ENCODE assay signal across 21 cellular contexts in the genomic region with DNA sequence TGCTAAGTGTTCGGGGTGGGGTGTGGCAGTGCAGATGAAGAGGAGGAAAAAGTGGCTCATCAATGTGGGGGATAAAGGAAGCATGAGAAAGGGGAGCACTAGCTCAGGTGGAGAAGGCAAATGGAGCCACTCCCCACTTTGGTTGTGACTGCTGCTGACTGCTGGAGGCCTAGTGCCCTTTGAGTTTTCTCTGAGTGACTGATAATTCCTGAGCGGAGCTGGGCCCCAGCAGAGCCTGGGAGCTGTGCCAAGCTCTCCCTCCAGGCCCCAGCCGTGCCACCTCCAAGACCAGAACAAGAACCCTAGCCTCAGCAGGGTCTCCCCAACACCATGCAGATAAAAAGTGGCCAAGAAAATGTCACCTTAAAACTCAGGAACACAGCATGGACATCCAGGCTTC. TPM values are rescaled to one million over a fixed set of nuclear protein-coding genes. Genes with fewer than 3 reads are reported as not detected.
DNase-seq lines count a peak whose midpoint lies in the region; ATAC-seq and TF ChIP-seq lines count a peak whose summit lies in the region.
"Had no signal": no experiment of that assay in that cellular context is flagged by ENCODE, and none has a peak within 500 bp of the region (broad histone marks: within the 10 kb centered on the region; RNA-seq: fewer than 3 reads in every experiment).

No MANE protein-coding gene starts in this region.

- POLR2A ChIA-PET in A673 (lab: Charles Lee; ENCODE audit: low non-redundant PET) = no interaction called here

- H3K9ac ChIP-seq in OCI-LY3 (ENCODE audit: low read length) = no peak overlapping the region

- H3K27ac Mint-ChIP-seq in CD14-positive monocyte = peak overlapping the region; percentile 72 to 93 (median 83)
- H3K27ac Mint-ChIP-seq: activated naive CD8-positive, alpha-beta T cell treated with anti-CD3 and anti-CD28 coated beads, Interleukin-2, amount 50 U/mL, for 24 hours had no signal

- peaks cover 50% of the 10 kb centered on the region for H3K4me1 ChIP-seq in OCI-LY3 (ENCODE audit: low read length)
- peaks cover 0 to 67% of the 10 kb centered on the region in 2 donors for H3K4me1 ChIP-seq in right atrium auricular region
- H3K4me1 ChIP-seq in A673 (ENCODE audit: insufficient read depth, low read length, poor library complexity, severe bottlenecking) = peaks cover 8% of the 10 kb centered on the region

- TF ChIP-seq CTCF in CD14-positive monocyte (IDR thresholded peaks at IDR 0.05) = no peak
- TF ChIP-seq CTCF in OCI-LY3 (IDR thresholded peaks at IDR 0.05; ENCODE audit: low read depth, low read length) = no peak
- no peak for TF ChIP-seq CTCF in right atrium auricular region (IDR thresholded peaks at IDR 0.05)
- TF ChIP-seq CTCF in A673 (conservative IDR thresholded peaks at IDR 0.05; ENCODE audit: low read depth, low read length) = no peak

- H3K9me3 ChIP-seq in OCI-LY3 (ENCODE audit: insufficient read depth, low read length) (no peaks in the 10 kb centered on the region), right atrium auricular region (no peaks in the 10 kb centered on the region), A673 (ENCODE audit: low read depth, low read length, poor library complexity, severe bottlenecking) (no peaks in the 10 kb centered on the region)
- H3K9me3 ChIP-seq: lower lobe of right lung, pancreas, right lobe of liver, thyroid gland had no signal

- H3K27me3 ChIP-seq in OCI-LY3 (ENCODE audit: low read depth, low read length) (no peaks in the 10 kb centered on the region), right atrium auricular region (no peaks in the 10 kb centered on the region), A673 (replicated peaks; ENCODE audit: insufficient read depth, low read depth, low read length, poor library complexity) (no peaks in the 10 kb centered on the region)
- H3K27me3 ChIP-seq: brain microvascular endothelial cell, pancreas, right lobe of liver, thyroid gland had no signal

- peak overlapping the region; percentile 24; the same call in 1 of the 2 replicates for H3K4me2 ChIP-seq in OCI-LY3 (ENCODE audit: low read length)

- peaks cover 0 to 4% (median 0%) of the 10 kb centered on the region in 3 donors for H3K27me3 Mint-ChIP-seq in CD14-positive monocyte (ENCODE audit: low read depth in 3 of 3)
- H3K27me3 Mint-ChIP-seq: stimulated activated naive B cell treated with anti-CD40 and anti-IgM and Interleukin-4, amounts not matched to agents 10 μg/mL and 1 μg/mL and 100 μg/mL, for 72 hours had no signal

- H3K9me3 Mint-ChIP-seq in CD14-positive monocyte = peaks cover 0 to 2% (median 0%) of the 10 kb centered on the region in 7 donors

- ATAC-seq in sciatic nerve = peak; percentile 41
- ATAC-seq: activated naive CD8-positive, alpha-beta T cell treated with anti-CD3 and anti-CD28 coated beads, Interleukin-2, amount 50 U/mL, for 24 hours; lower lobe of right lung; naive thymus-derived CD4-positive, alpha-beta T cell had no signal

- CTCF ChIA-PET in A673 (lab: Charles Lee) = no interaction called here

- no peak overlapping the region for H2AFZ ChIP-seq in OCI-LY3 (ENCODE audit: low read depth, low read length)

- peaks cover 68% of the 10 kb centered on the region for H3K4me1 Mint-ChIP-seq in CD14-positive monocyte

- H3K36me3 Mint-ChIP-seq in CD14-positive monocyte = peaks cover 36 to 41% of the 10 kb centered on the region in 2 donors

- no peaks in the 10 kb centered on the region for H4K20me1 ChIP-seq in OCI-LY3 (ENCODE audit: insufficient read depth, low read length)

- H3K4me3 ChIP-seq in OCI-LY3 (ENCODE audit: low read length) (no peak overlapping the region), right atrium auricular region (no peak overlapping the region), A673 (ENCODE audit: low read depth, low read length, poor library complexity, severe bottlenecking) (no peak overlapping the region)
- H3K4me3 ChIP-seq: lower lobe of right lung, pancreas, right lobe of liver, thyroid gland had no signal

- H3K4me3 Mint-ChIP-seq in CD14-positive monocyte = no peak overlapping the region
- H3K4me3 Mint-ChIP-seq: activated naive CD8-positive, alpha-beta T cell treated with anti-CD3 and anti-CD28 coated beads, Interleukin-2, amount 50 U/mL, for 24 hours; naive thymus-derived CD4-positive, alpha-beta T cell had no signal

- H3K36me3 ChIP-seq in OCI-LY3 (replicated peaks; ENCODE audit: low read depth, low read length) = no peaks in the 10 kb centered on the region
- H3K36me3 ChIP-seq in right atrium auricular region = no peaks in the 10 kb centered on the region
- H3K36me3 ChIP-seq in A673 (ENCODE audit: insufficient read depth, low read length, poor library complexity, severe bottlenecking) = no peaks in the 10 kb centered on the region
- H3K36me3 ChIP-seq: brain microvascular endothelial cell, pancreas, thyroid gland had no signal

- DNase-seq in CD14-positive monocyte (ENCODE audit: low spot score) (no peak), right atrium auricular region (ENCODE audit: low spot score) (peak; percentile 54), sciatic nerve (ENCODE audit: low spot score) (no peak), A673 (ENCODE audit: low spot score) (no peak), pons (ENCODE audit: low spot score) (no peak), dermis blood vessel endothelial cell (no peak)
- DNase-seq: activated effector memory CD4-positive, alpha-beta T cell treated with Interleukin-2 at 50 U/mL for 16 hours; activated naive CD8-positive, alpha-beta T cell treated with anti-CD3 and anti-CD28 coated beads, Interleukin-2, amount 50 U/mL, for 24 hours; brain microvascular endothelial cell; lower lobe of right lung; naive thymus-derived CD4-positive, alpha-beta T cell; NCI-H2081 treated with DMSO at 0.1 percent for 48 hours; NCI-H510A treated with DMSO at 0.1 percent for 48 hours; right lobe of liver; stimulated activated naive B cell treated with anti-CD40 and anti-IgM and Interleukin-4, amounts not matched to agents 10 μg/mL and 1 μg/mL and 100 μg/mL, for 72 hours; SW 1271; thyroid gland had no signal

- intact Hi-C loops in CD14-positive monocyte (cut with micrococcal nuclease) = no loop called here
- intact Hi-C loops in sciatic nerve (cut with DNase I) = no loop called here
- intact Hi-C loops in A673 (cut with micrococcal nuclease; ENCODE audit: unreplicated experiment) = no loop called here

- no peaks in the 10 kb centered on the region for H3K79me2 ChIP-seq in OCI-LY3 (ENCODE audit: low read length)

- no TSS peak for BruUV-seq in A673 (replicated peaks; lab: Mats Ljungman, UMichigan)

- H3K27ac ChIP-seq in OCI-LY3 (ENCODE audit: low read length) (no peak overlapping the region), right atrium auricular region (peak overlapping the region; percentile 31 to 48), A673 (ENCODE audit: low read depth, low read length, poor library complexity, severe bottlenecking) (no peak overlapping the region)
- H3K27ac ChIP-seq: brain microvascular endothelial cell, lower lobe of right lung, right lobe of liver had no signal

RNA-seq across cellular contexts. Expression of a gene that starts 9.7 kb away (rescaled TPM):
- 100 to 1,000 TPM; 117 to 120 TPM for polyA plus RNA-seq in CD14-positive monocyte
- total RNA-seq in right atrium auricular region (10 to 100 TPM; 43.3 to 43.4 TPM), sciatic nerve (63.7 TPM), A673 (2021) (0.71 and 1.6 TPM in 2 replicates), dermis blood vessel endothelial cell (13.1 and 24.8 TPM in 2 replicates)

RNA-seq across cellular contexts. Expression of a gene that starts 28.7 kb away (rescaled TPM):
- not detected for polyA plus RNA-seq in CD14-positive monocyte
- total RNA-seq in right atrium auricular region (100 to 1,000 TPM in 1 of 2 donors, 10 to 100 TPM in 1; 68.8 to 143 TPM), sciatic nerve (190 TPM), A673 (2021) (0.54 and 1.1 TPM in 2 replicates), dermis blood vessel endothelial cell (174 and 360 TPM in 2 replicates)

RNA-seq across cellular contexts. Expression of a gene that starts 38.8 kb away (rescaled TPM):
- polyA plus RNA-seq in CD14-positive monocyte = not detected
- total RNA-seq in right atrium auricular region (under 1 TPM in 1 of 2 donors, not detected in 1; 0.15 TPM), sciatic nerve (not detected), A673 (2021) (0.80 and 1.4 TPM in 2 replicates), dermis blood vessel endothelial cell (not detected in 2 replicates)
- total RNA-seq: Daoy; dermis microvascular lymphatic vessel endothelial cell; lower lobe of right lung; naive thymus-derived CD4-positive, alpha-beta T cell; right lobe of liver; thyroid gland had no signal
- polyA plus RNA-seq: naive thymus-derived CD4-positive, alpha-beta T cell had no signal

RNA-seq across cellular contexts. Expression of a gene that starts 50.8 kb away (rescaled TPM):
- polyA plus RNA-seq in CD14-positive monocyte = 10 to 100 TPM; 10.4 to 14.6 TPM
- total RNA-seq in right atrium auricular region (10 to 100 TPM; 19.3 to 20.5 TPM), sciatic nerve (24.9 TPM), A673 (2021) (41.8 and 42.1 TPM in 2 replicates), dermis blood vessel endothelial cell (53.6 and 54.4 TPM in 2 replicates)

Comparison
In these comparisons a context has a peak if more than half of its experiments do, and no peak if none do; other contexts are left out.
1. H3K27ac ChIP-seq: peak in right atrium auricular region (2 of 2); none in OCI-LY3 (single experiment) and A673 (single experiment).
2. RNA of a gene that starts 28.7 kb away (total RNA-seq): 174 to 360 TPM in dermis blood vessel endothelial cell, 190 TPM in sciatic nerve (single experiment) and 68.8 to 143 TPM in right atrium auricular region; 0.54 to 1.1 TPM in A673; every median in the first group is over 10 times any median in the second.